ENCODE assay signal across 22 cellular contexts in genomic region chr2:63345285-63345633, GRCh38.
"Had no signal": no experiment of that assay in that cellular context is flagged by ENCODE, and none has a peak within 500 bp of the region (broad histone marks: within the 10 kb centered on the region; RNA-seq: fewer than 3 reads in every experiment).

No MANE protein-coding gene starts in this region.

- DNase-seq: activated CD4-positive, alpha-beta T cell treated with anti-CD3 and anti-CD28 coated beads for 4 hours; activated CD4-positive, alpha-beta T cell treated with anti-CD3 and anti-CD28 coated beads, Interleukin-2, amount 50 U/mL, for 4 hours; activated CD8-positive, alpha-beta memory T cell treated with anti-CD3 and anti-CD28 coated beads, Interleukin-2, amount 50 U/mL, for 48 hours; activated CD8-positive, alpha-beta T cell treated with anti-CD3 and anti-CD28 coated beads, Interleukin-2, amount 10 ng/mL, durations not matched to agents 7 days and 5 days; activated naive CD4-positive, alpha-beta T cell treated with anti-CD3 and anti-CD28 coated beads, Interleukin-2, amount 50 U/mL, for 16 hours; activated naive CD8-positive, alpha-beta T cell treated with anti-CD3 and anti-CD28 coated beads, Interleukin-2, amount 10 ng/mL, durations not matched to agents 7 days and 5 days; activated T-cell treated with anti-CD3 and anti-CD28 coated beads, Interleukin-2, amount 50 U/mL, for 1 hour; adrenal gland; anterior cingulate cortex; NCI-H1105; NCI-H1436; NCI-H1694 treated with DMSO at 0.1 percent for 48 hours; NCI-H2029 treated with DMSO at 0.1 percent for 48 hours; NCI-H345; NCI-H510A; NCI-H526 treated with DMSO at 0.1 percent for 48 hours; NK-92 treated with Interleukin-12 subunit alpha and Interleukin-12 subunit beta, amount 100 ng/mL, for 24 hours; Peyer's patch; SHP77 treated with DMSO at 0.1 percent for 48 hours had no signal

- ATAC-seq: activated CD4-positive, CD25-positive, alpha-beta regulatory T cell treated with anti-CD3 and anti-CD28 coated beads, Interleukin-2, amount 50 U/mL, for 24 hours; activated CD8-positive, alpha-beta T cell treated with anti-CD3 and anti-CD28 coated beads, Interleukin-2, amount 10 ng/mL, durations not matched to agents 7 days and 5 days had no signal

- H3K27me3 ChIP-seq: adrenal gland, Peyer's patch had no signal

- H3K9ac ChIP-seq: KMS-11 had no signal

- H3K36me3 ChIP-seq: adrenal gland, Peyer's patch had no signal

- H3K4me2 ChIP-seq: KMS-11 had no signal

- H3K4me3 ChIP-seq: adrenal gland, Peyer's patch had no signal

- H3K4me1 ChIP-seq: adrenal gland, Peyer's patch had no signal

- H3K27ac ChIP-seq: adrenal gland, KMS-11, Peyer's patch, RWPE1 had no signal
